In the genomic region with DNA sequence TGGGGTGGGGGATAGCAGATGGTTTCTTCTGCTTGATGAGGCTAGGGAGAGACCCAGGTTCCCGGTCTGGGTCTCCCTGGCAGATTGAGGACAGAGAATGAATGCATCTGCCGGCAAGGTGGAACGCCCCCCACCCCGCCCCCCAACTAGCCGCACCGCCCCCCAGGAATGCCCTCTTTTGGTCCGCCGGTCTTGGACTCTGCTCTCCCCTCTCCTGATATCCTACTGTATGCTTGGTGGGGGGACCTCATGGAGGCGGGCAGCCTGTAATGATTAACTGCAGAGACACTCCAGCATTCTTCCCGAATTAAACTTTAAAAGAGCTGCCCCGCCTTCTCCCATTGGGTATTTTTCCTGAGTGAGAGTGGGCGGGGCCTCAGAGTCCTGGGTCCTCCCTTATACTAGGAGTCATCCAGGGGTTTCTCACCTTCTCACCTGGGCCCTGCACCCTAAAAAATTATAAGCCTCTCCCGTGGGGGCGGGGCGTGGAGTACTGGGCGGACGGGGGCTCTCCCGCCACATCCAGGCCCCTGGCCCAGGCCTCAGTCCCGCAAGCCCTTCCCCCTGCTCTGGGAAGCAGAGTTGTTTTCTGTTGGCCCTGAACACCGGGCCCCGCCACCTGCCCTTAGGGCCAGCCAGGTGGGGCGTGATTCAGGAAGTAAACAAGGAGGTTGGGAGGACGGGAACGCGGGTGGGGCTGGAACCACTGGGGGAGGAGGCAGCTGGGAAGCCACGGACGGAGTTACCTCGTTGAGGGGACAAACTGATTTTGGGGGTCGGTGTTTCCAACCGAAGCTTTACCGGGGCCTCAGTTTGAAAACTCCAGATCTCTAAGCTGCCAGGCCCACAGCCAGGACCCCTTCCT, we compare ENCODE assay signal across 1 cellular context.
TF ChIP-seq lines count a peak whose summit lies in the region.

No MANE protein-coding gene starts in this region.

TF ChIP-seq in HepG2, 621 proteins besides CTCF, POLR2A, EP300 and RAD21 (continued from another document and continues in another):
- TF ChIP-seq, protein P1, sequence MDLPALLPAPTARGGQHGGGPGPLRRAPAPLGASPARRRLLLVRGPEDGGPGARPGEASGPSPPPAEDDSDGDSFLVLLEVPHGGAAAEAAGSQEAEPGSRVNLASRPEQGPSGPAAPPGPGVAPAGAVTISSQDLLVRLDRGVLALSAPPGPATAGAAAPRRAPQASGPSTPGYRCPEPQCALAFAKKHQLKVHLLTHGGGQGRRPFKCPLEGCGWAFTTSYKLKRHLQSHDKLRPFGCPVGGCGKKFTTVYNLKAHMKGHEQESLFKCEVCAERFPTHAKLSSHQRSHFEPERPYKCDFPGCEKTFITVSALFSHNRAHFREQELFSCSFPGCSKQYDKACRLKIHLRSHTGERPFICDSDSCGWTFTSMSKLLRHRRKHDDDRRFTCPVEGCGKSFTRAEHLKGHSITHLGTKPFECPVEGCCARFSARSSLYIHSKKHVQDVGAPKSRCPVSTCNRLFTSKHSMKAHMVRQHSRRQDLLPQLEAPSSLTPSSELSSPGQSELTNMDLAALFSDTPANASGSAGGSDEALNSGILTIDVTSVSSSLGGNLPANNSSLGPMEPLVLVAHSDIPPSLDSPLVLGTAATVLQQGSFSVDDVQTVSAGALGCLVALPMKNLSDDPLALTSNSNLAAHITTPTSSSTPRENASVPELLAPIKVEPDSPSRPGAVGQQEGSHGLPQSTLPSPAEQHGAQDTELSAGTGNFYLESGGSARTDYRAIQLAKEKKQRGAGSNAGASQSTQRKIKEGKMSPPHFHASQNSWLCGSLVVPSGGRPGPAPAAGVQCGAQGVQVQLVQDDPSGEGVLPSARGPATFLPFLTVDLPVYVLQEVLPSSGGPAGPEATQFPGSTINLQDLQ (CRISPR knock-in tag; IDR thresholded peaks at IDR 0.05): no peak; the same call in 1 of the 2 replicates
- TF ChIP-seq ZNF317 (CRISPR knock-in tag; IDR thresholded peaks at IDR 0.05): no peak; the same call in 1 of the 2 replicates
- no peak for TF ChIP-seq PCBP2 (optimal IDR thresholded peaks at IDR 0.05; ENCODE audit: low read depth, low read length, poor library complexity, severe bottlenecking)
- peak; percentile 25; the same call in 1 of the 2 replicates for TF ChIP-seq ZFP36L2 (CRISPR knock-in tag; IDR thresholded peaks at IDR 0.05)
- no peak for TF ChIP-seq ARNT (IDR thresholded peaks at IDR 0.05)
- TF ChIP-seq, protein P2, sequence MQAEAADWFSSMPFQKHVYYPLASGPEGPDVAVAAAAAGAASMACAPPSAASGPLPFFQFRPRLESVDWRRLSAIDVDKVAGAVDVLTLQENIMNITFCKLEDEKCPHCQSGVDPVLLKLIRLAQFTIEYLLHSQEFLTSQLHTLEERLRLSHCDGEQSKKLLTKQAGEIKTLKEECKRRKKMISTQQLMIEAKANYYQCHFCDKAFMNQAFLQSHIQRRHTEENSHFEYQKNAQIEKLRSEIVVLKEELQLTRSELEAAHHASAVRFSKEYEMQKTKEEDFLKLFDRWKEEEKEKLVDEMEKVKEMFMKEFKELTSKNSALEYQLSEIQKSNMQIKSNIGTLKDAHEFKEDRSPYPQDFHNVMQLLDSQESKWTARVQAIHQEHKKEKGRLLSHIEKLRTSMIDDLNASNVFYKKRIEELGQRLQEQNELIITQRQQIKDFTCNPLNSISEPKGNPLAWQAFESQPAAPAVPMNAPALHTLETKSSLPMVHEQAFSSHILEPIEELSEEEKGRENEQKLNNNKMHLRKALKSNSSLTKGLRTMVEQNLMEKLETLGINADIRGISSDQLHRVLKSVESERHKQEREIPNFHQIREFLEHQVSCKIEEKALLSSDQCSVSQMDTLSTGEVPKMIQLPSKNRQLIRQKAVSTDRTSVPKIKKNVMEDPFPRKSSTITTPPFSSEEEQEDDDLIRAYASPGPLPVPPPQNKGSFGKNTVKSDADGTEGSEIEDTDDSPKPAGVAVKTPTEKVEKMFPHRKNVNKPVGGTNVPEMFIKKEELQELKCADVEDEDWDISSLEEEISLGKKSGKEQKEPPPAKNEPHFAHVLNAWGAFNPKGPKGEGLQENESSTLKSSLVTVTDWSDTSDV (CRISPR knock-in tag; IDR thresholded peaks at IDR 0.05): no peak
- TF ChIP-seq, protein P3, sequence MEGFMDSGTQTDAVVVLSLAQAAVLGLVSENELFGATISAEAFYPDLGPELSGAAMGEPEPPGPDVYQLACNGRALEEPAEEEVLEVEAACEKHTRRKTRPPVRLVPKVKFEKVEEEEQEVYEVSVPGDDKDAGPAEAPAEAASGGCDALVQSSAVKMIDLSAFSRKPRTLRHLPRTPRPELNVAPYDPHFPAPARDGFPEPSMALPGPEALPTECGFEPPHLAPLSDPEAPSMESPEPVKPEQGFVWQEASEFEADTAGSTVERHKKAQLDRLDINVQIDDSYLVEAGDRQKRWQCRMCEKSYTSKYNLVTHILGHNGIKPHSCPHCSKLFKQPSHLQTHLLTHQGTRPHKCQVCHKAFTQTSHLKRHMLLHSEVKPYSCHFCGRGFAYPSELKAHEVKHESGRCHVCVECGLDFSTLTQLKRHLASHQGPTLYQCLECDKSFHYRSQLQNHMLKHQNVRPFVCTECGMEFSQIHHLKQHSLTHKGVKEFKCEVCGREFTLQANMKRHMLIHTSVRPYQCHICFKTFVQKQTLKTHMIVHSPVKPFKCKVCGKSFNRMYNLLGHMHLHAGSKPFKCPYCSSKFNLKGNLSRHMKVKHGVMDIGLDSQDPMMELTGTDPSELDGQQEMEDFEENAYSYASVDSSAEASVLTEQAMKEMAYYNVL (CRISPR knock-in tag; IDR thresholded peaks at IDR 0.05; ENCODE audit: borderline replicate concordance): peak; percentile 53; the same call in 1 of the 2 replicates
- TF ChIP-seq, protein P4, sequence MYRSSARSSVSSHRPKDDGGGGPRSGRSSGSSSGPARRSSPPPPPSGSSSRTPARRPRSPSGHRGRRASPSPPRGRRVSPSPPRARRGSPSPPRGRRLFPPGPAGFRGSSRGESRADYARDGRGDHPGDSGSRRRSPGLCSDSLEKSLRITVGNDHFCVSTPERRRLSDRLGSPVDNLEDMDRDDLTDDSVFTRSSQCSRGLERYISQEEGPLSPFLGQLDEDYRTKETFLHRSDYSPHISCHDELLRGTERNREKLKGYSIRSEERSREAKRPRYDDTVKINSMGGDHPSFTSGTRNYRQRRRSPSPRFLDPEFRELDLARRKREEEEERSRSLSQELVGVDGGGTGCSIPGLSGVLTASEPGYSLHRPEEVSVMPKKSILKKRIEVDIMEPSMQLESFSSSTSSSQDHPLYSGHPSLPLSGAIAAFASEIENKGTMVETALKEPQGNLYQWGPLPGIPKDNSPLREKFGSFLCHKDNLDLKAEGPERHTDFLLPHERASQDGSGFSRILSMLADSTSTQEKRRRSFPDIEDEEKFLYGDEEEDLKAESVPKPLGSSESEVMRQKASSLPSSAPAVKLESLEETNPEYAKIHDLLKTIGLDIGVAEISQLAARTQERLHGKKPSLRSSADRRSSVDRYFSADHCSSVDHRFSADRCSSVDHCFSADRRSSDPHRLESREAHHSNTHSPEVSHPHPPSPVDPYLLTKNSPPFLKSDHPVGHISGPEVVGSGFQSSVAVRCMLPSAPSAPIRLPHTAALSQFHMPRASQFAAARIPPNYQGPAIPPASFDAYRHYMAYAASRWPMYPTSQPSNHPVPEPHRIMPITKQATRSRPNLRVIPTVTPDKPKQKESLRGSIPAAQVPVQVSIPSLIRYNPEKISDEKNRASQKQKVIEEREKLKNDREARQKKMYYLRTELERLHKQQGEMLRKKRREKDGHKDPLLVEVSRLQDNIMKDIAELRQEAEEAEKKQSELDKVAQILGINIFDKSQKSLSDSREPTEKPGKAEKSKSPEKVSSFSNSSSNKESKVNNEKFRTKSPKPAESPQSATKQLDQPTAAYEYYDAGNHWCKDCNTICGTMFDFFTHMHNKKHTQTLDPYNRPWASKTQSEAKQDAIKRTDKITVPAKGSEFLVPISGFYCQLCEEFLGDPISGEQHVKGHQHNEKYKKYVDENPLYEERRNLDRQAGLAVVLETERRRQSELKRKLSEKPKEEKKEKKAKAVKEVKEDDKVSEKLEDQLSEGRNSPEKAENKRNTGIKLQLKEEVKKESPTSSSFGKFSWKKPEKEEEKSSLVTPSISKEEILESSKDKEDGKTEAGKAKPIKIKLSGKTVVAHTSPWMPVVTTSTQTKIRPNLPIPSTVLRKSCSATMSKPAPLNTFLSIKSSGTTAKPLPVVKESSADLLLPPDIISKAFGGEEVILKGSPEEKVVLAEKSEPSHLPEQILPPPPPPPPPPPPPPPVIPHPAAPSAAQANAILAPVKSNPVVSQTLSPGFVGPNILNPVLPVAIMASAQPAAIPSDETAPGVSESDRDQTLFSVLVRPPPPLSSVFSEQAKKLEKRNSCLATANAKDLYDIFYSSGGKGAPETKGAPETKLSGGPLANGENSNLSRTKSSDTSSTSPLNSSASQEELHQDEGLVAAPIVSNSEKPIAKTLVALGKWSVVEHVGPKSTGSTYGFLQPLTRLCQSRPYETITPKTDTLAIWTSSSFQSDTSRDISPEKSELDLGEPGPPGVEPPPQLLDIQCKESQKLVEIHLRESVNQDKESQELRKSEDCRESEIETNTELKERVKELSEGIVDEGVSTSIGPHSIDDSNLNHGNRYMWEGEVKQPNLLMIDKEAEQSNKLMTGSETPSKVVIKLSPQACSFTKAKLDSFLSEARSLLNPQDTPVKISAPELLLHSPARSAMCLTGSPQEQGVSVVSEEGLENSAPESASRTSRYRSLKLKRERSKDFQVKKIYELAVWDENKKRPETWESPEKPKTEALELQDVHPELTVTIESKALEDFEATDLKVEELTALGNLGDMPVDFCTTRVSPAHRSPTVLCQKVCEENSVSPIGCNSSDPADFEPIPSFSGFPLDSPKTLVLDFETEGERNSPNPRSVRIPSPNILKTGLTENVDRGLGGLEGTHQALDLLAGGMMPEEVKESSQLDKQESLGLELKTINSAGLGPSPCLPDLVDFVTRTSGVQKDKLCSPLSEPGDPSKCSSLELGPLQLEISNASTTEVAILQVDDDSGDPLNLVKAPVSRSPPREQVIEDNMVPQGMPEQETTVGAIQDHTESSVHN (CRISPR knock-in tag; IDR thresholded peaks at IDR 0.05): no peak
- peak; percentile 74 for TF ChIP-seq TCF7 (IDR thresholded peaks at IDR 0.05; ENCODE audit: low read depth)
- TF ChIP-seq, protein P5, sequence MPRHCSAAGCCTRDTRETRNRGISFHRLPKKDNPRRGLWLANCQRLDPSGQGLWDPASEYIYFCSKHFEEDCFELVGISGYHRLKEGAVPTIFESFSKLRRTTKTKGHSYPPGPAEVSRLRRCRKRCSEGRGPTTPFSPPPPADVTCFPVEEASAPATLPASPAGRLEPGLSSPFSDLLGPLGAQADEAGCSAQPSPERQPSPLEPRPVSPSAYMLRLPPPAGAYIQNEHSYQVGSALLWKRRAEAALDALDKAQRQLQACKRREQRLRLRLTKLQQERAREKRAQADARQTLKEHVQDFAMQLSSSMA (CRISPR knock-in tag; IDR thresholded peaks at IDR 0.05): peak; percentile 84; the same call in 1 of the 2 replicates
- TF ChIP-seq SRSF9 (IDR thresholded peaks at IDR 0.05; ENCODE audit: borderline replicate concordance, insufficient read depth, low read depth, low read length, poor library complexity, severe bottlenecking): no peak
- peak; percentile 71; the same call in 1 of the 2 replicates for TF ChIP-seq DPF2 (CRISPR knock-in tag; IDR thresholded peaks at IDR 0.05; ENCODE audit: borderline replicate concordance, low read depth)
- TF ChIP-seq POLR2G (IDR thresholded peaks at IDR 0.05; ENCODE audit: low read depth, low read length): peak; percentile 84
- TF ChIP-seq, protein P6, sequence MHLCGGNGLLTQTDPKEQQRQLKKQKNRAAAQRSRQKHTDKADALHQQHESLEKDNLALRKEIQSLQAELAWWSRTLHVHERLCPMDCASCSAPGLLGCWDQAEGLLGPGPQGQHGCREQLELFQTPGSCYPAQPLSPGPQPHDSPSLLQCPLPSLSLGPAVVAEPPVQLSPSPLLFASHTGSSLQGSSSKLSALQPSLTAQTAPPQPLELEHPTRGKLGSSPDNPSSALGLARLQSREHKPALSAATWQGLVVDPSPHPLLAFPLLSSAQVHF (CRISPR knock-in tag; IDR thresholded peaks at IDR 0.05): no peak
- TF ChIP-seq ZNF282 (IDR thresholded peaks at IDR 0.05; ENCODE audit: partially characterized antibody): no peak
- TF ChIP-seq ZNF274 (CRISPR knock-in tag; IDR thresholded peaks at IDR 0.05): peak; percentile 76; the same call in 1 of the 2 replicates
- 0 out of 2 replicates have a peak, but pooled peaks have one; percentile 14 for TF ChIP-seq KMT2A (CRISPR knock-in tag; IDR thresholded peaks at IDR 0.05)
- TF ChIP-seq EHMT2 (IDR thresholded peaks at IDR 0.05; ENCODE audit: borderline replicate concordance, low read depth, low read length): no peak
- TF ChIP-seq ATAD3A (CRISPR knock-in tag; IDR thresholded peaks at IDR 0.05): no peak; the same call in 1 of the 2 replicates
- TF ChIP-seq ZNF256 (CRISPR knock-in tag; conservative IDR thresholded peaks at IDR 0.05): no peak
- TF ChIP-seq NFE2 (CRISPR knock-in tag; IDR thresholded peaks at IDR 0.05): no peak
- TF ChIP-seq DNMT3B (CRISPR knock-in tag; conservative IDR thresholded peaks at IDR 0.05): no peak
- 0 out of 2 replicates have a peak, but pooled peaks have one; percentile 18 for TF ChIP-seq ZNF230 (CRISPR knock-in tag; IDR thresholded peaks at IDR 0.05)
- TF ChIP-seq PAF1 (CRISPR knock-in tag; IDR thresholded peaks at IDR 0.05): peak; percentile 51
- no peak for TF ChIP-seq CC2D1A (CRISPR knock-in tag; IDR thresholded peaks at IDR 0.05)
- TF ChIP-seq ZNF616 (CRISPR knock-in tag; IDR thresholded peaks at IDR 0.05; ENCODE audit: low read depth): no peak
- TF ChIP-seq RNF2 (conservative IDR thresholded peaks at IDR 0.05; ENCODE audit: low read depth): no peak
- no peak for TF ChIP-seq MLLT10 (CRISPR knock-in tag; IDR thresholded peaks at IDR 0.05)
- TF ChIP-seq TGIF2 (CRISPR knock-in tag; IDR thresholded peaks at IDR 0.05): no peak
- TF ChIP-seq, protein P7, sequence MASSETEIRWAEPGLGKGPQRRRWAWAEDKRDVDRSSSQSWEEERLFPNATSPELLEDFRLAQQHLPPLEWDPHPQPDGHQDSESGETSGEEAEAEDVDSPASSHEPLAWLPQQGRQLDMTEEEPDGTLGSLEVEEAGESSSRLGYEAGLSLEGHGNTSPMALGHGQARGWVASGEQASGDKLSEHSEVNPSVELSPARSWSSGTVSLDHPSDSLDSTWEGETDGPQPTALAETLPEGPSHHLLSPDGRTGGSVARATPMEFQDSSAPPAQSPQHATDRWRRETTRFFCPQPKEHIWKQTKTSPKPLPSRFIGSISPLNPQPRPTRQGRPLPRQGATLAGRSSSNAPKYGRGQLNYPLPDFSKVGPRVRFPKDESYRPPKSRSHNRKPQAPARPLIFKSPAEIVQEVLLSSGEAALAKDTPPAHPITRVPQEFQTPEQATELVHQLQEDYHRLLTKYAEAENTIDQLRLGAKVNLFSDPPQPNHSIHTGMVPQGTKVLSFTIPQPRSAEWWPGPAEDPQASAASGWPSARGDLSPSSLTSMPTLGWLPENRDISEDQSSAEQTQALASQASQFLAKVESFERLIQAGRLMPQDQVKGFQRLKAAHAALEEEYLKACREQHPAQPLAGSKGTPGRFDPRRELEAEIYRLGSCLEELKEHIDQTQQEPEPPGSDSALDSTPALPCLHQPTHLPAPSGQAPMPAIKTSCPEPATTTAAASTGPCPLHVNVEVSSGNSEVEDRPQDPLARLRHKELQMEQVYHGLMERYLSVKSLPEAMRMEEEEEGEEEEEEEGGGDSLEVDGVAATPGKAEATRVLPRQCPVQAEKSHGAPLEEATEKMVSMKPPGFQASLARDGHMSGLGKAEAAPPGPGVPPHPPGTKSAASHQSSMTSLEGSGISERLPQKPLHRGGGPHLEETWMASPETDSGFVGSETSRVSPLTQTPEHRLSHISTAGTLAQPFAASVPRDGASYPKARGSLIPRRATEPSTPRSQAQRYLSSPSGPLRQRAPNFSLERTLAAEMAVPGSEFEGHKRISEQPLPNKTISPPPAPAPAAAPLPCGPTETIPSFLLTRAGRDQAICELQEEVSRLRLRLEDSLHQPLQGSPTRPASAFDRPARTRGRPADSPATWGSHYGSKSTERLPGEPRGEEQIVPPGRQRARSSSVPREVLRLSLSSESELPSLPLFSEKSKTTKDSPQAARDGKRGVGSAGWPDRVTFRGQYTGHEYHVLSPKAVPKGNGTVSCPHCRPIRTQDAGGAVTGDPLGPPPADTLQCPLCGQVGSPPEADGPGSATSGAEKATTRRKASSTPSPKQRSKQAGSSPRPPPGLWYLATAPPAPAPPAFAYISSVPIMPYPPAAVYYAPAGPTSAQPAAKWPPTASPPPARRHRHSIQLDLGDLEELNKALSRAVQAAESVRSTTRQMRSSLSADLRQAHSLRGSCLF (CRISPR knock-in tag; IDR thresholded peaks at IDR 0.05; ENCODE audit: borderline replicate concordance): no peak
